ENCODE assay signal across 2 cellular contexts in genomic region chr11:64858467-64859401, GRCh38.
TF ChIP-seq lines count a peak whose summit lies in the region.

No MANE protein-coding gene starts in this region.

TF ChIP-seq in liver, 16 proteins besides CTCF, POLR2A, EP300 and RAD21:
- TF ChIP-seq HNF4A (conservative IDR thresholded peaks at IDR 0.05) (no peak), HNF4G (IDR thresholded peaks at IDR 0.05) (no peak), REST (IDR thresholded peaks at IDR 0.05) (no peak), SP1 (IDR thresholded peaks at IDR 0.05) (no peak), RXRA (IDR thresholded peaks at IDR 0.05) (no peak), FOXA1 (IDR thresholded peaks at IDR 0.05) (no peak), YY1 (IDR thresholded peaks at IDR 0.05) (no peak), TAF1 (conservative IDR thresholded peaks at IDR 0.05) (no peak), FOXA2 (IDR thresholded peaks at IDR 0.05) (no peak), JUND (IDR thresholded peaks at IDR 0.05) (no peak), NR2F2 (IDR thresholded peaks at IDR 0.05) (no peak), MAX (IDR thresholded peaks at IDR 0.05) (no peak), EGR1 (IDR thresholded peaks at IDR 0.05; ENCODE audit: low read depth in 2 of 2) (no peak), GABPA (IDR thresholded peaks at IDR 0.05 in 1 of 2, conservative IDR thresholded peaks at IDR 0.05 in 1 of 2) (no peak)
- TF ChIP-seq, protein P1, sequence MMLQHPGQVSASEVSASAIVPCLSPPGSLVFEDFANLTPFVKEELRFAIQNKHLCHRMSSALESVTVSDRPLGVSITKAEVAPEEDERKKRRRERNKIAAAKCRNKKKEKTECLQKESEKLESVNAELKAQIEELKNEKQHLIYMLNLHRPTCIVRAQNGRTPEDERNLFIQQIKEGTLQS (IDR thresholded peaks at IDR 0.05) = no peak
- TF ChIP-seq, protein P2, sequence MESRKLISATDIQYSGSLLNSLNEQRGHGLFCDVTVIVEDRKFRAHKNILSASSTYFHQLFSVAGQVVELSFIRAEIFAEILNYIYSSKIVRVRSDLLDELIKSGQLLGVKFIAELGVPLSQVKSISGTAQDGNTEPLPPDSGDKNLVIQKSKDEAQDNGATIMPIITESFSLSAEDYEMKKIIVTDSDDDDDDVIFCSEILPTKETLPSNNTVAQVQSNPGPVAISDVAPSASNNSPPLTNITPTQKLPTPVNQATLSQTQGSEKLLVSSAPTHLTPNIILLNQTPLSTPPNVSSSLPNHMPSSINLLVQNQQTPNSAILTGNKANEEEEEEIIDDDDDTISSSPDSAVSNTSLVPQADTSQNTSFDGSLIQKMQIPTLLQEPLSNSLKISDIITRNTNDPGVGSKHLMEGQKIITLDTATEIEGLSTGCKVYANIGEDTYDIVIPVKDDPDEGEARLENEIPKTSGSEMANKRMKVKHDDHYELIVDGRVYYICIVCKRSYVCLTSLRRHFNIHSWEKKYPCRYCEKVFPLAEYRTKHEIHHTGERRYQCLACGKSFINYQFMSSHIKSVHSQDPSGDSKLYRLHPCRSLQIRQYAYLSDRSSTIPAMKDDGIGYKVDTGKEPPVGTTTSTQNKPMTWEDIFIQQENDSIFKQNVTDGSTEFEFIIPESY (IDR thresholded peaks at IDR 0.05) = no peak

TF ChIP-seq in HepG2, 621 proteins besides CTCF, POLR2A, EP300 and RAD21:
- TF ChIP-seq ZNF282 (IDR thresholded peaks at IDR 0.05; ENCODE audit: partially characterized antibody) = no peak
- no peak for TF ChIP-seq ZNF24 (IDR thresholded peaks at IDR 0.05)
- no peak for TF ChIP-seq RARG (CRISPR knock-in tag; IDR thresholded peaks at IDR 0.05; ENCODE audit: low read depth)
TF ChIP-seq in HepG2: peak in this region for 0.
